8 cellular contexts compared by ENCODE assay signal in genomic region chr17:80899402-80900268, GRCh38.
DNase-seq lines count a peak whose midpoint lies in the region; ATAC-seq and TF ChIP-seq lines count a peak whose summit lies in the region.

No MANE protein-coding gene starts in this region.

- no peaks in the 10 kb centered on the region for H3K79me2 ChIP-seq in KMS-11 (ENCODE audit: insufficient read depth, low read depth)
- no peaks in the 10 kb centered on the region for H3K79me2 ChIP-seq in neural cell (replicated peaks; ENCODE audit: insufficient read depth, low read length)

- DNase-seq in Caco-2 (peak in 1 of 2 experiments; percentile 51), NCI-H2107 (lab: John Stamatoyannopoulos, UW) (no peak), tibial artery (no peak)
- DNase-seq in activated CD4-positive, alpha-beta T cell treated with anti-CD3 and anti-CD28 coated beads for 1 hour: peak; percentile 71

- H3K36me3 Mint-ChIP-seq in Caco-2 (ENCODE audit: insufficient read depth, unreplicated experiment): peaks cover 37% of the 10 kb centered on the region
- H3K36me3 Mint-ChIP-seq in dendritic cell treated with granulocyte-macrophage colony-stimulating factor and Interleukin-4, amounts not matched to agents 40 ng/mL and 50 ng/mL, for 4 days (ENCODE audit: low read depth): peaks cover 86% of the 10 kb centered on the region

- H3K36me3 ChIP-seq in Caco-2 (ENCODE audit: control insufficient read depth, insufficient read depth, low read length) (no peaks in the 10 kb centered on the region; the same call in 1 of the 2 replicates), KMS-11 (ENCODE audit: insufficient read depth) (no peaks in the 10 kb centered on the region), neural cell (ENCODE audit: insufficient read depth, low read length) (no peaks in the 10 kb centered on the region), tibial artery (peaks cover 0 to 48% (median 17%) of the 10 kb centered on the region in 3 donors)

- BruUV-seq in Caco-2 (replicated peaks; lab: Mats Ljungman, UMichigan): no TSS peak

- CTCF ChIA-PET in Caco-2 (lab: Charles Lee): interaction anchor here (0.6 to 1.8 kb wide), 7 partner anchors 8 to 472 kb away, joined by 3 to 8 read pairs (median 3); no protein-coding TSS in a partner anchor

- H3K4me1 ChIP-seq in Caco-2: no peaks in the 10 kb centered on the region
- H3K4me1 ChIP-seq in KMS-11 (ENCODE audit: low read depth, poor library complexity, severe bottlenecking): peaks cover 55% of the 10 kb centered on the region
- peaks cover 0 to 14% (median 8%) of the 10 kb centered on the region in 4 donors for H3K4me1 ChIP-seq in tibial artery

- POLR2A ChIA-PET in Caco-2 (lab: Charles Lee): no interaction called here

- H2AFZ ChIP-seq in KMS-11 (ENCODE audit: low read depth) (no peak overlapping the region), neural cell (ENCODE audit: low read depth, low read length) (no peak overlapping the region)

- H3K4me2 ChIP-seq in KMS-11 (peak overlapping the region; percentile 99), neural cell (ENCODE audit: low read length) (no peak overlapping the region)

- no peak overlapping the region for H3K4me3 Mint-ChIP-seq in Caco-2 (ENCODE audit: unreplicated experiment)
- H3K4me3 Mint-ChIP-seq in dendritic cell treated with granulocyte-macrophage colony-stimulating factor and Interleukin-4, amounts not matched to agents 40 ng/mL and 50 ng/mL, for 4 days: no peak overlapping the region

- H3K27me3 ChIP-seq in Caco-2 (replicated peaks; ENCODE audit: control insufficient read depth, insufficient read depth, low read length) (no peaks in the 10 kb centered on the region), KMS-11 (ENCODE audit: insufficient read depth, low read depth) (no peaks in the 10 kb centered on the region), neural cell (ENCODE audit: insufficient read depth, low read depth, low read length) (no peaks in the 10 kb centered on the region), tibial artery (no peaks in the 10 kb centered on the region)

- intact Hi-C loops in Caco-2 (cut with micrococcal nuclease; ENCODE audit: unreplicated experiment): no loop called here
- intact Hi-C loops in dendritic cell treated with granulocyte-macrophage colony-stimulating factor and Interleukin-4, amounts not matched to agents 40 ng/mL and 50 ng/mL, for 4 days (cut with micrococcal nuclease): loop anchor here (2.0 kb wide), 1 partner anchor 33 kb away; no protein-coding TSS in a partner anchor
- intact Hi-C loops in tibial artery (cut with DNase I; ENCODE audit: low total_unique reads): no loop called here

- H3K27ac ChIP-seq in KMS-11 (peak overlapping the region; percentile 99), neural cell (ENCODE audit: low read length) (no peak overlapping the region), tibial artery (no peak overlapping the region)

- H4K20me1 ChIP-seq in KMS-11 (ENCODE audit: insufficient read depth): no peaks in the 10 kb centered on the region
- H4K20me1 ChIP-seq in neural cell (ENCODE audit: insufficient read depth): no peaks in the 10 kb centered on the region

- H3K9me3 Mint-ChIP-seq in Caco-2 (ENCODE audit: unreplicated experiment): no peaks in the 10 kb centered on the region
- no peaks in the 10 kb centered on the region for H3K9me3 Mint-ChIP-seq in dendritic cell treated with granulocyte-macrophage colony-stimulating factor and Interleukin-4, amounts not matched to agents 40 ng/mL and 50 ng/mL, for 4 days

- H3F3A ChIP-seq in neural cell (ENCODE audit: insufficient read depth, low read length, poor library complexity, severe bottlenecking): no peaks in the 10 kb centered on the region

- H3K9me2 ChIP-seq in neural cell (ENCODE audit: insufficient read depth, low read length): no peaks in the 10 kb centered on the region

- H3K27ac Mint-ChIP-seq in Caco-2 (ENCODE audit: unreplicated experiment): no peak overlapping the region
- H3K27ac Mint-ChIP-seq in dendritic cell treated with granulocyte-macrophage colony-stimulating factor and Interleukin-4, amounts not matched to agents 40 ng/mL and 50 ng/mL, for 4 days: peak overlapping the region; percentile 18

- no peaks in the 10 kb centered on the region for H3K4me1 Mint-ChIP-seq in Caco-2 (ENCODE audit: low read depth, unreplicated experiment)
- H3K4me1 Mint-ChIP-seq in dendritic cell treated with granulocyte-macrophage colony-stimulating factor and Interleukin-4, amounts not matched to agents 40 ng/mL and 50 ng/mL, for 4 days (ENCODE audit: low read depth): peaks cover 9% of the 10 kb centered on the region

- ATAC-seq in GM21576 (IDR thresholded peaks at IDR 0.05; ENCODE audit: unreplicated experiment): no peak

- TF ChIP-seq EP300 in neural cell (conservative IDR thresholded peaks at IDR 0.05; ENCODE audit: poor library complexity, severe bottlenecking): no peak

- TF ChIP-seq RAD21 in neural cell (conservative IDR thresholded peaks at IDR 0.05): peak; percentile 56

- no peaks in the 10 kb centered on the region for H3K9me3 ChIP-seq in Caco-2
- H3K9me3 ChIP-seq in neural cell (ENCODE audit: low read length): no peaks in the 10 kb centered on the region
- no peaks in the 10 kb centered on the region for H3K9me3 ChIP-seq in tibial artery

- H3K4me3 ChIP-seq in Caco-2 (ENCODE audit: low read depth, low read length): no peak overlapping the region
- no peak overlapping the region for H3K4me3 ChIP-seq in KMS-11 (IDR thresholded peaks at IDR 0.05; ENCODE audit: insufficient read depth, low read depth, low read length)
- H3K4me3 ChIP-seq in neural cell (ENCODE audit: low read length): no peak overlapping the region
- no peak overlapping the region for H3K4me3 ChIP-seq in tibial artery

- peak overlapping the region; percentile 81; the same call in 1 of the 2 replicates for H3K9ac ChIP-seq in KMS-11
- no peak overlapping the region for H3K9ac ChIP-seq in neural cell (ENCODE audit: low read length)

- H3K27me3 Mint-ChIP-seq in Caco-2 (ENCODE audit: insufficient read depth, unreplicated experiment): no peaks in the 10 kb centered on the region
- H3K27me3 Mint-ChIP-seq in dendritic cell treated with granulocyte-macrophage colony-stimulating factor and Interleukin-4, amounts not matched to agents 40 ng/mL and 50 ng/mL, for 4 days: no peaks in the 10 kb centered on the region

- TF ChIP-seq CTCF in Caco-2 (IDR thresholded peaks at IDR 0.05; ENCODE audit: insufficient read depth in 1 of 2, low read depth in 1 of 2, low read length in 1 of 2, severe bottlenecking in 1 of 2, unreplicated experiment in 1 of 2) (peak; percentile 46 to 64), KMS-11 (conservative IDR thresholded peaks at IDR 0.05; ENCODE audit: low read depth, low read length) (peak; percentile 65), neural cell (IDR thresholded peaks at IDR 0.05; ENCODE audit: poor library complexity, severe bottlenecking) (peak; percentile 56), tibial artery (IDR thresholded peaks at IDR 0.05) (peak in 1 of 2 experiments; percentile 13)

TF ChIP-seq in neural cell, 6 proteins besides CTCF, POLR2A, EP300 and RAD21:
- TF ChIP-seq MXI1 (conservative IDR thresholded peaks at IDR 0.05; ENCODE audit: poor library complexity, severe bottlenecking) (no peak), POLR2AphosphoS5 (IDR thresholded peaks at IDR 0.05) (no peak), SMC3 (conservative IDR thresholded peaks at IDR 0.05; ENCODE audit: poor library complexity) (peak; percentile 48)
